ENCODE assay signal across 9 cellular contexts in genomic region chr1:39509360-39510009, GRCh38. TPM values are rescaled to one million over a fixed set of nuclear protein-coding genes. Genes with fewer than 3 reads are reported as not detected.
DNase-seq lines count a peak whose midpoint lies in the region; ATAC-seq, FAIRE-seq and TF ChIP-seq lines count a peak whose summit lies in the region.
"Had no signal": no experiment of that assay in that cellular context is flagged by ENCODE, and none has a peak within 500 bp of the region (broad histone marks: within the 10 kb centered on the region; RNA-seq: fewer than 3 reads in every experiment).

No MANE protein-coding gene starts in this region.

- no peak overlapping the region for H3K27ac ChIP-seq in colonic mucosa
- H3K27ac ChIP-seq in tibial artery, result no peak overlapping the region
- H3K27ac ChIP-seq: neutrophil had no signal

- peak; percentile 63 for ATAC-seq in HG03571 (IDR thresholded peaks at IDR 0.05; ENCODE audit: unreplicated experiment)
- peak; percentile 11 for ATAC-seq in stimulated activated naive CD8-positive, alpha-beta T cell treated with anti-CD3 and anti-CD28 coated beads, Interleukin-15, Interleukin-2, amounts not matched to agents 100 U/mL and 50 U/mL, for 24 hours

- H3K36me3 Mint-ChIP-seq in nephron progenitor cell (ENCODE audit: low read depth), result no peaks in the 10 kb centered on the region

- DNase-seq in AG10803 (ENCODE audit: low read depth) (peak; percentile 29), GM19239 (ENCODE audit: insufficient read length, low spot score) (no peak), colonic mucosa (peak; percentile 42), tibial artery (no peak), epidermal melanocyte (ENCODE audit: insufficient read length, low spot score) (no peak), nephron progenitor cell (no peak)
- peak; percentile 56 for DNase-seq in stimulated activated naive CD8-positive, alpha-beta T cell treated with anti-CD3 and anti-CD28 coated beads, Interleukin-15, Interleukin-2, amounts not matched to agents 100 U/mL and 50 U/mL, for 24 hours

- intact Hi-C loops in colonic mucosa (cut with DNase I), result no loop called here
- intact Hi-C loops in tibial artery (cut with DNase I; ENCODE audit: low total_unique reads), result no loop called here

- H3K9me3 Mint-ChIP-seq in nephron progenitor cell, result no peaks in the 10 kb centered on the region

- H3K36me3 ChIP-seq in colonic mucosa (no peaks in the 10 kb centered on the region), tibial artery (no peaks in the 10 kb centered on the region)
- H3K36me3 ChIP-seq: neutrophil had no signal

- no peaks in the 10 kb centered on the region for H3K9me3 ChIP-seq in colonic mucosa
- H3K9me3 ChIP-seq in tibial artery, result no peaks in the 10 kb centered on the region
- H3K9me3 ChIP-seq: neutrophil had no signal

- H3K27me3 ChIP-seq in colonic mucosa, result peaks cover under 1% of the 10 kb centered on the region
- H3K27me3 ChIP-seq in tibial artery, result no peaks in the 10 kb centered on the region

- H3K4me1 ChIP-seq in colonic mucosa (no peaks in the 10 kb centered on the region), tibial artery (peaks cover 0 to under 1% (median under 1%) of the 10 kb centered on the region in 4 donors)

- H3K4me1 Mint-ChIP-seq in nephron progenitor cell, result peaks cover 32% of the 10 kb centered on the region

- H3K4me3 ChIP-seq in AG10803 (ENCODE audit: low read length), result no peak overlapping the region
- no peak overlapping the region for H3K4me3 ChIP-seq in colonic mucosa
- no peak overlapping the region for H3K4me3 ChIP-seq in tibial artery

- peak; percentile 91 for FAIRE-seq in GM19239 (lab: Jason Lieb, UNC)

- H3K27me3 Mint-ChIP-seq in nephron progenitor cell (ENCODE audit: low read depth, poor library complexity), result peaks cover 24% of the 10 kb centered on the region

- H3K27ac Mint-ChIP-seq in nephron progenitor cell, result no peak overlapping the region

- no peak overlapping the region for H3K4me3 Mint-ChIP-seq in nephron progenitor cell

- no peak overlapping the region for H3K9ac ChIP-seq in colonic mucosa (ENCODE audit: low read depth in 2 of 2, low read length in 2 of 2)

- TF ChIP-seq CTCF in AG10803 (conservative IDR thresholded peaks at IDR 0.05; ENCODE audit: low read length), result no peak
- no peak for TF ChIP-seq CTCF in colonic mucosa (IDR thresholded peaks at IDR 0.05)
- no peak for TF ChIP-seq CTCF in tibial artery (IDR thresholded peaks at IDR 0.05)
- no peak for TF ChIP-seq CTCF in nephron progenitor cell (IDR thresholded peaks at IDR 0.05)

RNA-seq across cellular contexts. Expression of gene BMP8A, which starts 18.0 kb away (rescaled TPM):
- 1 to 10 TPM; 1.1 to 1.4 TPM for total RNA-seq in colonic mucosa

Comparison
In these comparisons a context has a peak if more than half of its experiments do, and no peak if none do; other contexts are left out.
1. DNase-seq: peak in AG10803 (single experiment), colonic mucosa (single experiment) and stimulated activated naive CD8-positive, alpha-beta T cell treated with anti-CD3 and anti-CD28 coated beads, Interleukin-15, Interleukin-2, amounts not matched to agents 100 U/mL and 50 U/mL, for 24 hours (single experiment); none in GM19239 (single experiment), tibial artery (0 of 2), epidermal melanocyte (single experiment) and nephron progenitor cell (single experiment).